Comparison of ENCODE assay signal across 17 cellular contexts in the genomic region with DNA sequence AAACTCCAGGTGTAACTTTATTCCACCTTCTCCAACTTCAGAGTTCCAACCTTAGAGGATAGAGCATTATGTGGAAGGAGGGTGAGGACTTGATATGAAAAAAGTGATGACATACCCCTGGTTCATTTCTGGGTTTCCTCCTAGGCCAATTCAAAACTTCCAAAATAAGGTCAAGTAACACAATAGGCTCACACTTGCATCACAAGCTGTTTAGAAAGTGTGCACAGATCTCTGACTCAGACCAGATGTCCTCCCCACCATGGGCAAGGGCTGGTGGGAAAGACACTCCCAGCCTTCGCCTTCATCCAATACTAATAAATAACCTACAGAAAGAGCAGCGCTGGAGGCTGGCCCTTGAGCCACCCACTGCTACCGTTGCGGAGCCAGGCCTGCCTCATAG. TPM values are rescaled to one million over a fixed set of nuclear protein-coding genes. Genes with fewer than 3 reads are reported as not detected.
"Had no signal": no experiment of that assay in that cellular context is flagged by ENCODE, and none has a peak within 500 bp of the region (broad histone marks: within the 10 kb centered on the region; RNA-seq: fewer than 3 reads in every experiment).

No MANE protein-coding gene starts in this region.

- ATAC-seq: pancreas, SK-N-SH treated with all-trans-retinoic acid at 6 μM for 48 hours had no signal

- H3K27me3 Mint-ChIP-seq: activated naive CD8-positive, alpha-beta T cell treated with anti-CD3 and anti-CD28 coated beads, Interleukin-2, amount 10 ng/mL, durations not matched to agents 7 days and 5 days had no signal

- H3K4me3 Mint-ChIP-seq: activated naive CD8-positive, alpha-beta T cell treated with anti-CD3 and anti-CD28 coated beads, Interleukin-2, amount 10 ng/mL, durations not matched to agents 7 days and 5 days; neural progenitor cell; T-helper 1 cell treated with Interleukin-12 subunit alpha and Interleukin-12 subunit beta and Interleukin-4 antibody, amounts not matched to agents 30 μg/mL and 1 μg/mL, for 36 hours had no signal

- DNase-seq: activated CD4-positive, alpha-beta T cell treated with anti-CD3 and anti-CD28 coated beads, Interleukin-2, amount 50 U/mL, for 1 hour; activated CD4-positive, CD25-positive, alpha-beta regulatory T cell; activated naive CD8-positive, alpha-beta T cell treated with anti-CD3 and anti-CD28 coated beads, Interleukin-2, amount 10 ng/mL, durations not matched to agents 7 days and 5 days; colonic mucosa; esophagus squamous epithelium; hippocampal formation; kidney glomerular epithelial cell; pancreas; stimulated activated CD4-positive, alpha-beta T cell treated with anti-CD3 and anti-CD28 coated beads, Interleukin-4, amount 100 ng/mL, for 24 hours; thyroid gland; uterus had no signal

- H3K9me3 Mint-ChIP-seq: activated naive CD8-positive, alpha-beta T cell treated with anti-CD3 and anti-CD28 coated beads, Interleukin-2, amount 10 ng/mL, durations not matched to agents 7 days and 5 days; neural progenitor cell; T-helper 1 cell treated with Interleukin-12 subunit alpha and Interleukin-12 subunit beta and Interleukin-4 antibody, amounts not matched to agents 30 μg/mL and 1 μg/mL, for 36 hours had no signal

- H3K27ac Mint-ChIP-seq: neural progenitor cell had no signal

RNA-seq across cellular contexts. Expression of a gene that starts 13.1 kb away (rescaled TPM):
- total RNA-seq: activated naive CD8-positive, alpha-beta T cell treated with anti-CD3 and anti-CD28 coated beads, Interleukin-2, amount 10 ng/mL, durations not matched to agents 7 days and 5 days; ascending aorta; esophagus squamous epithelium; mesenteric fat pad; renal cortical epithelial cell; thyroid gland; uterus had no signal

RNA-seq across cellular contexts. Expression of a gene that starts 44.5 kb away (rescaled TPM):
- total RNA-seq: activated naive CD8-positive, alpha-beta T cell treated with anti-CD3 and anti-CD28 coated beads, Interleukin-2, amount 10 ng/mL, durations not matched to agents 7 days and 5 days; colonic mucosa; esophagus squamous epithelium; pancreas; renal cortical epithelial cell; thyroid gland; uterus had no signal

RNA-seq across cellular contexts. Expression of a gene that starts 51.2 kb away (rescaled TPM):
- total RNA-seq: activated naive CD8-positive, alpha-beta T cell treated with anti-CD3 and anti-CD28 coated beads, Interleukin-2, amount 10 ng/mL, durations not matched to agents 7 days and 5 days; esophagus squamous epithelium; renal cortical epithelial cell; thyroid gland had no signal
